Comparison of ENCODE assay signal across 8 cellular contexts in the genomic region with DNA sequence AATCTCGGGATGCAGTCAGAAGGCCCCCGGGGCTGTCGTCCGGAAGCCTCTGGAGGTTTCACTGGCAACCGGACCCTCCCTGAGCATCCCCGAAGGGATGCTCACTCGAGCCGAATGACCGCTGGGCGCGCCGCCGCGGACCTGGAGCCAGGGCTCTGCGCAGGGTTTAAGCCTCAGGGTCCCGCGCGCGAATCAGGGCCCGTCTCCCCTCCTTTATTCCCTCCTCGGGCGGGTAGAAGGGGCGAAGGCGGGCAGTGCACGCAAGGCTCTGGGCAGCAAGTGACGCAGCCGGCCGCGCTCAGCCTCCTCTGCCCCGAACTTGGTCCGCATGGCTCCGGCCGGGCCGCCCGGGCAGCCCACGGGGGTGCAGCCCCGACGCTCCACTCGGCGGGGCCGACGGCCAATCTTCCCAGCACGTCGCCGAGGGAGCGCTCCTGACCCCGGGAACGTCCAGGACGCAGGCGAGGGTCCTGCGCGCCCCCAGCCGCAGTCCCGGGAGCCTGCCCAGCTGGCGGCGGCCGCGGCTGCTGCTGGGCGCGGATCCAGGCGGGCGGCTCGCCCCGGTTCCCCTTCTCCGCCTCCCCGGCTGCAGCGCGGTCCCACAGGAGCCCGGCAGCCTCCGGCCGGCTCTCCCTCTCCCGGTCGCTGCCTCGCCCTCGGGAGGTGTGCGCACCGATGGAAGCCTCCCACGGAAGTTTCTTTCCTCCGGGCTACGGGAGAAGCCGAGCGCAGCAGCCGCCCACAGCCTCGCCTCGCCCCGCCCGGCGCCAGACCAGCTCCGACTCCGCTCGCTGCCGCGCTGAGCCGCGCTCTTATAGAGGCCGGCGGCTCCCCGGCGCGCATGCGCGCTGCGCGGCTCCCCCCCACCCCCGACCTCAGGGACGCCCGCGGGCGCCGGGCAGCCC.
DNase-seq lines count a peak whose midpoint lies in the region; ATAC-seq and TF ChIP-seq lines count a peak whose summit lies in the region.

TSS of gene SHISA2 (minus strand) at position 786 of the 905 bp plus-strand sequence. CDS start 1,041 bp downstream, outside the sequence.

- no peaks in the 10 kb centered on the region for H3K4me1 Mint-ChIP-seq in dendritic cell treated with granulocyte-macrophage colony-stimulating factor and Interleukin-4, amounts not matched to agents 40 ng/mL and 50 ng/mL, for 4 days (ENCODE audit: low read depth)

- no peak within 1 kb of the TSS for H3K27ac Mint-ChIP-seq in dendritic cell treated with granulocyte-macrophage colony-stimulating factor and Interleukin-4, amounts not matched to agents 40 ng/mL and 50 ng/mL, for 4 days

- peak within 1 kb of the TSS; percentile 35 for H3K4me3 Mint-ChIP-seq in dendritic cell treated with granulocyte-macrophage colony-stimulating factor and Interleukin-4, amounts not matched to agents 40 ng/mL and 50 ng/mL, for 4 days

- no peaks in the 10 kb centered on the region for H3K9me3 Mint-ChIP-seq in dendritic cell treated with granulocyte-macrophage colony-stimulating factor and Interleukin-4, amounts not matched to agents 40 ng/mL and 50 ng/mL, for 4 days

- no peak for ATAC-seq in HG03432 (IDR thresholded peaks at IDR 0.05; ENCODE audit: unreplicated experiment)

- DNase-seq in COLO668 (lab: John Stamatoyannopoulos, UW; ENCODE audit: unreplicated experiment) (peak; percentile 88), LNCaP clone FGC (ENCODE audit: low read depth) (no peak), left kidney (ENCODE audit: low read depth, low spot score) (peak; percentile 93), middle frontal gyrus (ENCODE audit: extremely low spot score, low spot score) (no peak)
- peak; percentile 19 to 42 for DNase-seq in stimulated activated CD4-positive, alpha-beta T cell treated with anti-CD3 and anti-CD28 coated beads, Interleukin-4, amount 100 ng/mL, for 4 hours

- H3K27me3 Mint-ChIP-seq in dendritic cell treated with granulocyte-macrophage colony-stimulating factor and Interleukin-4, amounts not matched to agents 40 ng/mL and 50 ng/mL, for 4 days = peaks cover 59% of the 10 kb centered on the region

- H3K4me3 ChIP-seq in LNCaP clone FGC (ENCODE audit: low read depth, low read length) = peak within 1 kb of the TSS; percentile 38
- H3K4me3 ChIP-seq in WI38 (ENCODE audit: low read depth, low read length) = peak within 1 kb of the TSS; percentile 33

- intact Hi-C loops in dendritic cell treated with granulocyte-macrophage colony-stimulating factor and Interleukin-4, amounts not matched to agents 40 ng/mL and 50 ng/mL, for 4 days (cut with micrococcal nuclease) = no loop called here

- no peaks in the 10 kb centered on the region for H3K36me3 Mint-ChIP-seq in dendritic cell treated with granulocyte-macrophage colony-stimulating factor and Interleukin-4, amounts not matched to agents 40 ng/mL and 50 ng/mL, for 4 days (ENCODE audit: low read depth)

- TF ChIP-seq CTCF in LNCaP clone FGC (IDR thresholded peaks at IDR 0.05; ENCODE audit: control insufficient read depth, extremely low read depth, insufficient read depth) (no peak), WI38 (IDR thresholded peaks at IDR 0.05; ENCODE audit: low read depth, low read length) (no peak)

Comparison
In these comparisons a context has a peak if more than half of its experiments do, and no peak if none do; other contexts are left out.
1. DNase-seq: peak in COLO668 (single experiment), left kidney (single experiment) and stimulated activated CD4-positive, alpha-beta T cell treated with anti-CD3 and anti-CD28 coated beads, Interleukin-4, amount 100 ng/mL, for 4 hours (2 of 2); none in LNCaP clone FGC (single experiment) and middle frontal gyrus (single experiment).